8 cellular contexts compared by ENCODE assay signal in the genomic region with DNA sequence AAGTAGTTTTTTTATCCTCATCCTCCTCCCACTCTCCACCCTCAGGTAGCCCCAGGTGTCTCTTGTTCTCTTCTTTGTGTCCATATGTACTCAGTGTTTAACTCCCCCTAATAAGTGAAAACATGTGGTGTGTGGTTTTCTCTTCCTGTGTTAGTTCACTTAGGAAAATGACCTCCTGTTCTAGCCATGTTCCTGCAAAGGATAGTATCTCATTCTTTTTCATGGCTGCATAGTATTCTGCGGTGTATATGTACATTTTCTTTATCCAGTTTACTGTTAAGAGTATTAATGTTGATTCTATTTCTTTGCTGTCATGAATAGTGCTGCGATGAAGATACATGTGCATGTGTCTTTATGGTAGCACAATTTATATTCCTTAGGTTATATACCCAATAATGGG.
"Had no signal": no experiment of that assay in that cellular context is flagged by ENCODE, and none has a peak within 500 bp of the region (broad histone marks: within the 10 kb centered on the region; RNA-seq: fewer than 3 reads in every experiment).

No MANE protein-coding gene starts in this region.

- ATAC-seq: GM12878 had no signal

- FAIRE-seq: G401.6, GM12878, GM12891, GM12892, GM18507, GM19239 had no signal

- H3K4me3 ChIP-seq: GM12878 had no signal

- DNase-seq: GDM1, GF-D8 had no signal
